In the genomic region with DNA sequence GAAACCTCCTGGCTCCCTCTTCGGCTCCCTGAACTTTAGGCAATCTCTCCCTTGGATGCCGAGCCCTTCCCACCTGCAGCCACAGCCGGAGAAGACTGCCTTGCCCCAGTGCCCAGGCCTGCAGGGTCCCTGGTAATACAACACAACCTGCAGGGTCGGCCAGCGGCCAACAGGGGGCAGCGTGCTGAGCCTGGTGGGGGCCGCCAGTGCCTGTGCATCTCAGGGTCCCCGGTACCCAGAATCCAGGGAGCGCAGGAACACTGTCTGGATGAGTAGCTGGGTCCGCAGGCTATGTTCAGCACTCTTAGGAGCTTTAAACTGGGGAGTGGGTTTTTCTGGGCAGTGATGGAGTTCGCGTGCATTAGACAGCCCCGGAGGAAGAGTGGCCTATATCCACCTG, we compare ENCODE assay signal across 14 cellular contexts. TPM values are rescaled to one million over a fixed set of nuclear protein-coding genes. Genes with fewer than 3 reads are reported as not detected.
DNase-seq lines count a peak whose midpoint lies in the region; ATAC-seq, FAIRE-seq and TF ChIP-seq lines count a peak whose summit lies in the region.
"Had no signal": no experiment of that assay in that cellular context is flagged by ENCODE, and none has a peak within 500 bp of the region (broad histone marks: within the 10 kb centered on the region; RNA-seq: fewer than 3 reads in every experiment).

No MANE protein-coding gene starts in this region.

- no peak overlapping the region for H3K4me3 ChIP-seq in GM23338
- no peak overlapping the region for H3K4me3 ChIP-seq in astrocyte of the spinal cord (ENCODE audit: low read depth, low read length)
- H3K4me3 ChIP-seq: ascending aorta had no signal

- no peak overlapping the region for H3K4me3 Mint-ChIP-seq in GM23338
- no peak overlapping the region for H3K4me3 Mint-ChIP-seq in neural crest cell
- H3K4me3 Mint-ChIP-seq: nephron; stimulated activated memory B cell treated with anti-CD40 and anti-IgM and Interleukin-4, amounts not matched to agents 10 μg/mL and 1 μg/mL and 100 μg/mL, for 72 hours had no signal

- H3F3A ChIP-seq in GM23338 (replicated peaks; ENCODE audit: low read depth): no peaks in the 10 kb centered on the region

- H3K27me3 Mint-ChIP-seq in GM23338 (ENCODE audit: insufficient read depth, low read depth, poor library complexity) (no peaks in the 10 kb centered on the region), neural crest cell (ENCODE audit: low read depth) (no peaks in the 10 kb centered on the region)
- H3K27me3 Mint-ChIP-seq: stimulated activated memory B cell treated with anti-CD40 and anti-IgM and Interleukin-4, amounts not matched to agents 10 μg/mL and 1 μg/mL and 100 μg/mL, for 72 hours had no signal

- TF ChIP-seq CTCF in D721Med (IDR thresholded peaks at IDR 0.05; ENCODE audit: insufficient read depth, missing control alignments): peak; percentile 9
- TF ChIP-seq CTCF in GM23338 (conservative IDR thresholded peaks at IDR 0.05; ENCODE audit: low read depth in 2 of 2): peak; percentile 86 to 91
- TF ChIP-seq CTCF in astrocyte of the spinal cord (IDR thresholded peaks at IDR 0.05; ENCODE audit: low read depth, low read length): peak; percentile 32
- TF ChIP-seq CTCF in neural crest cell (conservative IDR thresholded peaks at IDR 0.05): peak; percentile 53
- no peak for TF ChIP-seq CTCF in omental fat pad (IDR thresholded peaks at IDR 0.05)

- H3K9me3 Mint-ChIP-seq in GM23338 (no peaks in the 10 kb centered on the region), neural crest cell (peaks cover 5% of the 10 kb centered on the region)
- H3K9me3 Mint-ChIP-seq: nephron had no signal

- no peaks in the 10 kb centered on the region; the same call in 2 of the 3 replicates for H3K4me1 Mint-ChIP-seq in GM23338
- no peaks in the 10 kb centered on the region for H3K4me1 Mint-ChIP-seq in neural crest cell
- H3K4me1 Mint-ChIP-seq: stimulated activated memory B cell treated with anti-CD40 and anti-IgM and Interleukin-4, amounts not matched to agents 10 μg/mL and 1 μg/mL and 100 μg/mL, for 72 hours had no signal

- ATAC-seq in GM23338: peak; percentile 98
- no peak for ATAC-seq in omental fat pad (ENCODE audit: low FRiP score)
- ATAC-seq in GM18858 (IDR thresholded peaks at IDR 0.05; ENCODE audit: unreplicated experiment): no peak
- ATAC-seq in GM21576 (IDR thresholded peaks at IDR 0.05; ENCODE audit: unreplicated experiment): no peak
- ATAC-seq: stimulated activated memory B cell treated with anti-CD40 and anti-IgM and Interleukin-4, amounts not matched to agents 10 μg/mL and 1 μg/mL and 100 μg/mL, for 72 hours had no signal

- H3K36me3 ChIP-seq in GM23338 (ENCODE audit: insufficient read depth): no peaks in the 10 kb centered on the region
- H3K36me3 ChIP-seq: ascending aorta had no signal

- H3K27ac Mint-ChIP-seq in GM23338: no peak overlapping the region
- no peak overlapping the region for H3K27ac Mint-ChIP-seq in neural crest cell (ENCODE audit: unreplicated experiment)
- H3K27ac Mint-ChIP-seq: nephron; stimulated activated memory B cell treated with anti-CD40 and anti-IgM and Interleukin-4, amounts not matched to agents 10 μg/mL and 1 μg/mL and 100 μg/mL, for 72 hours had no signal

- in situ Hi-C loops in astrocyte of the spinal cord (cut with HindIII; ENCODE audit: low sequenced_read_pairs): no loop called here

- H2AFZ ChIP-seq in GM23338: no peak overlapping the region

- H4K20me1 ChIP-seq in GM23338 (replicated peaks; ENCODE audit: insufficient read depth): no peaks in the 10 kb centered on the region

- no peaks in the 10 kb centered on the region; the same call in 1 of the 2 replicates for H3K9me2 ChIP-seq in GM23338 (ENCODE audit: insufficient read depth)

- H3K36me3 Mint-ChIP-seq in GM23338 (ENCODE audit: low read depth) (no peaks in the 10 kb centered on the region), neural crest cell (ENCODE audit: low read depth) (no peaks in the 10 kb centered on the region)
- H3K36me3 Mint-ChIP-seq: stimulated activated memory B cell treated with anti-CD40 and anti-IgM and Interleukin-4, amounts not matched to agents 10 μg/mL and 1 μg/mL and 100 μg/mL, for 72 hours had no signal

- H3K79me2 ChIP-seq in GM23338 (replicated peaks; ENCODE audit: insufficient read depth): no peaks in the 10 kb centered on the region

- DNase-seq in D721Med (ENCODE audit: insufficient read length, low spot score): no peak
- DNase-seq in GM23338 (ENCODE audit: low spot score): peak; percentile 78
- no peak for DNase-seq in astrocyte of the spinal cord (ENCODE audit: low read depth, low spot score)
- DNase-seq in neural crest cell (ENCODE audit: low read depth, low spot score): no peak
- no peak for DNase-seq in omental fat pad (ENCODE audit: low spot score)
- no peak for DNase-seq in HuH-7.5 (ENCODE audit: low spot score)

- no peaks in the 10 kb centered on the region for H3K4me1 ChIP-seq in GM23338 (ENCODE audit: insufficient read depth)
- H3K4me1 ChIP-seq: ascending aorta had no signal

- H3K27me3 ChIP-seq in GM23338 (ENCODE audit: insufficient read depth): no peaks in the 10 kb centered on the region
- H3K27me3 ChIP-seq: ascending aorta had no signal

- H3K27ac ChIP-seq in GM23338 (ENCODE audit: low read depth): no peak overlapping the region
- H3K27ac ChIP-seq: ascending aorta had no signal

- no peak for FAIRE-seq in D721Med (lab: Jason Lieb, UNC)
- FAIRE-seq: islet of Langerhans had no signal

- no peak overlapping the region for H3K4me2 ChIP-seq in GM23338

TF ChIP-seq in GM23338, 12 proteins besides CTCF, POLR2A, EP300 and RAD21:
- TF ChIP-seq, protein P1, sequence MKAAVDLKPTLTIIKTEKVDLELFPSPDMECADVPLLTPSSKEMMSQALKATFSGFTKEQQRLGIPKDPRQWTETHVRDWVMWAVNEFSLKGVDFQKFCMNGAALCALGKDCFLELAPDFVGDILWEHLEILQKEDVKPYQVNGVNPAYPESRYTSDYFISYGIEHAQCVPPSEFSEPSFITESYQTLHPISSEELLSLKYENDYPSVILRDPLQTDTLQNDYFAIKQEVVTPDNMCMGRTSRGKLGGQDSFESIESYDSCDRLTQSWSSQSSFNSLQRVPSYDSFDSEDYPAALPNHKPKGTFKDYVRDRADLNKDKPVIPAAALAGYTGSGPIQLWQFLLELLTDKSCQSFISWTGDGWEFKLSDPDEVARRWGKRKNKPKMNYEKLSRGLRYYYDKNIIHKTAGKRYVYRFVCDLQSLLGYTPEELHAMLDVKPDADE (IDR thresholded peaks at IDR 0.05): no peak
- TF ChIP-seq CREB1 (CRISPR knock-in tag; IDR thresholded peaks at IDR 0.05; ENCODE audit: low read depth) (no peak), NANOG (IDR thresholded peaks at IDR 0.05; ENCODE audit: borderline replicate concordance) (no peak)

RNA-seq across cellular contexts. Expression of a gene that starts 17.5 kb away (rescaled TPM):
- total RNA-seq in GM23338 (2014; rRNA removed; shearing (Covaris generic)): not detected in 2 replicates
- not detected in 2 replicates for polyA plus RNA-seq in GM23338 (2016; fragmentation: Nextera tagmentation; extraction: Ambion mirVana)
- not detected in 2 replicates for total RNA-seq in neural crest cell
- total RNA-seq in omental fat pad: not detected
- total RNA-seq: ascending aorta; HT1080; T-helper 2 cell treated with Interferon-gamma antibody and Interleukin-4, amounts not matched to agents 100 ng/mL and 5 ng/mL, for 36 hours had no signal

Comparison
In these comparisons a context has a peak if more than half of its experiments do, and no peak if none do; other contexts are left out.
1. CTCF ChIP-seq: peak in D721Med (single experiment), GM23338 (2 of 2), astrocyte of the spinal cord (single experiment) and neural crest cell (single experiment); none in omental fat pad (0 of 3).